9 cellular contexts compared by ENCODE assay signal in genomic region chr12:120266180-120266535, GRCh38. TPM values are rescaled to one million over a fixed set of nuclear protein-coding genes. Genes with fewer than 3 reads are reported as not detected.
DNase-seq lines count a peak whose midpoint lies in the region; ATAC-seq, FAIRE-seq and TF ChIP-seq lines count a peak whose summit lies in the region.
"Had no signal": no experiment of that assay in that cellular context is flagged by ENCODE, and none has a peak within 500 bp of the region (broad histone marks: within the 10 kb centered on the region; RNA-seq: fewer than 3 reads in every experiment).

No MANE protein-coding gene starts in this region.

- H3K4me3 ChIP-seq in A549 (no peak overlapping the region), HAP-1 (peak overlapping the region; percentile 9; the same call in 1 of the 2 replicates), A673 (ENCODE audit: low read depth, low read length, poor library complexity, severe bottlenecking) (no peak overlapping the region)
- no peak overlapping the region for H3K4me3 ChIP-seq in naive thymus-derived CD4-positive, alpha-beta T cell (ENCODE audit: low read length)

- H3K36me3 ChIP-seq in HAP-1 (replicated peaks) (no peaks in the 10 kb centered on the region), A673 (ENCODE audit: insufficient read depth, low read length, poor library complexity, severe bottlenecking) (no peaks in the 10 kb centered on the region)
- peaks cover 0 to 6% (median 0%) of the 10 kb centered on the region in 3 experiments for H3K36me3 ChIP-seq in naive thymus-derived CD4-positive, alpha-beta T cell (ENCODE audit: control insufficient read depth in 2 of 3, insufficient read depth in 3 of 3, low read length in 3 of 3)
- H3K36me3 ChIP-seq: BLaER1 had no signal

- H3K9me3 Mint-ChIP-seq in activated T-helper 17 cell treated with anti-CD3 and anti-CD28 coated beads, Interleukin-2, amount 50 U/mL, for 72 hours: no peaks in the 10 kb centered on the region
- H3K9me3 Mint-ChIP-seq in naive thymus-derived CD4-positive, alpha-beta T cell: no peaks in the 10 kb centered on the region

- no TSS peak for BruUV-seq in A673 (replicated peaks; lab: Mats Ljungman, UMichigan)

- in situ Hi-C loops in HAP-1 (cut with MboI; ENCODE audit: low sequenced_read_pairs): no loop called here

- TF ChIP-seq CTCF in A549 (IDR thresholded peaks at IDR 0.05) (no peak), A673 (conservative IDR thresholded peaks at IDR 0.05; ENCODE audit: low read depth, low read length) (no peak)

- TF ChIP-seq EP300 in A549 (IDR thresholded peaks at IDR 0.05): no peak

- FAIRE-seq in A549 (lab: Jason Lieb, UNC): no peak

- ATAC-seq in A549 (no peak), HG02642 (IDR thresholded peaks at IDR 0.05; ENCODE audit: poor library complexity, unreplicated experiment) (no peak), HG02571 (IDR thresholded peaks at IDR 0.05; ENCODE audit: unreplicated experiment) (no peak)
- ATAC-seq in activated T-helper 17 cell treated with anti-CD3 and anti-CD28 coated beads, Interleukin-2, amount 50 U/mL, for 72 hours (replicated peaks): no peak
- ATAC-seq in naive thymus-derived CD4-positive, alpha-beta T cell: no peak

- intact Hi-C loops in naive thymus-derived CD4-positive, alpha-beta T cell (cut with micrococcal nuclease): no loop called here
- intact Hi-C loops in A673 (cut with micrococcal nuclease; ENCODE audit: unreplicated experiment): loop anchor here (1.0 to 10.0 kb wide), 2 partner anchors 38 to 151 kb away; partner anchors contain the start of gene RAB35

- no peak for DNase-seq in A549 (ENCODE audit: low read depth in 1 of 2, low spot score in 1 of 2)
- DNase-seq in HAP-1 (ENCODE audit: low spot score in 2 of 2): no peak
- DNase-seq in naive thymus-derived CD4-positive, alpha-beta T cell: no peak
- DNase-seq in retina: no peak
- DNase-seq in A673 (ENCODE audit: low spot score): no peak

- WGBS in A549 (ENCODE audit: missing lambda C conversion rate): 47% methylated on average over 5 of the region's 5 CpGs

- H3K27me3 ChIP-seq in HAP-1 (ENCODE audit: low read depth) (no peaks in the 10 kb centered on the region), A673 (replicated peaks; ENCODE audit: insufficient read depth, low read depth, low read length, poor library complexity) (no peaks in the 10 kb centered on the region)
- H3K27me3 ChIP-seq in naive thymus-derived CD4-positive, alpha-beta T cell (ENCODE audit: control insufficient read depth in 2 of 2, insufficient read depth in 2 of 2, low read length in 2 of 2): no peaks in the 10 kb centered on the region

- H3K4me1 ChIP-seq in A549: peaks cover 36% of the 10 kb centered on the region
- peaks cover 10% of the 10 kb centered on the region for H3K4me1 ChIP-seq in HAP-1
- H3K4me1 ChIP-seq in naive thymus-derived CD4-positive, alpha-beta T cell (ENCODE audit: control insufficient read depth in 2 of 2, insufficient read depth in 2 of 2, low read length in 2 of 2): peaks cover 24 to 35% of the 10 kb centered on the region in 2 donors
- peaks cover 28% of the 10 kb centered on the region for H3K4me1 ChIP-seq in A673 (ENCODE audit: insufficient read depth, low read length, poor library complexity, severe bottlenecking)

- H3K4me1 Mint-ChIP-seq in activated T-helper 17 cell treated with anti-CD3 and anti-CD28 coated beads, Interleukin-2, amount 50 U/mL, for 72 hours: peaks cover 18% of the 10 kb centered on the region
- peaks cover 14 to 40% (median 28%) of the 10 kb centered on the region in 7 donors for H3K4me1 Mint-ChIP-seq in naive thymus-derived CD4-positive, alpha-beta T cell

- no peak for TF ChIP-seq RAD21 in A549 (conservative IDR thresholded peaks at IDR 0.05 in 1 of 2, IDR thresholded peaks at IDR 0.05 in 1 of 2)

- peak overlapping the region; percentile 76 for H3K4me3 Mint-ChIP-seq in activated T-helper 17 cell treated with anti-CD3 and anti-CD28 coated beads, Interleukin-2, amount 50 U/mL, for 72 hours
- peak overlapping the region; percentile 60 to 100 (median 87) for H3K4me3 Mint-ChIP-seq in naive thymus-derived CD4-positive, alpha-beta T cell

- H3K27ac ChIP-seq in A549 (peak overlapping the region; percentile 18 to 99; a peak in 5 of 6 replicates), A673 (ENCODE audit: low read depth, low read length, poor library complexity, severe bottlenecking) (no peak overlapping the region)
- H3K27ac ChIP-seq in naive thymus-derived CD4-positive, alpha-beta T cell (ENCODE audit: low read depth, low read length): peak overlapping the region; percentile 40

- peaks cover 19% of the 10 kb centered on the region for H3K36me3 Mint-ChIP-seq in activated T-helper 17 cell treated with anti-CD3 and anti-CD28 coated beads, Interleukin-2, amount 50 U/mL, for 72 hours (ENCODE audit: low read depth)
- peaks cover 3 to 29% (median 9%) of the 10 kb centered on the region in 5 donors for H3K36me3 Mint-ChIP-seq in naive thymus-derived CD4-positive, alpha-beta T cell

- POLR2A ChIA-PET in A549 (lab: Yijun Ruan, JAX) (interaction anchor here (1.3 to 4.5 kb wide), 5 partner anchors 25 to 65 kb away, joined by 5 to 62 read pairs (median 32); partner anchors contain the start of genes RNU4-2 and RPLP0), A673 (lab: Charles Lee; ENCODE audit: low non-redundant PET) (no interaction called here)
- POLR2A ChIA-PET in naive thymus-derived CD4-positive, alpha-beta T cell (lab: Charles Lee): interaction anchor here (0.9 to 9.6 kb wide), 10 partner anchors 9 to 65 kb away, joined by 4 to 235 read pairs (median 35); partner anchors contain the start of genes RNU4-1, RNU4-2 and RPLP0

- CTCF ChIA-PET in A549 (lab: Yijun Ruan, JAX): interaction anchor here (0.7 to 43.7 kb wide), 22 partner anchors 8 to 131 kb away, joined by 3 to 1367 read pairs (median 4); partner anchors contain the start of genes RNU4-2 and RPLP0
- CTCF ChIA-PET in naive thymus-derived CD4-positive, alpha-beta T cell (lab: Charles Lee): interaction anchor here (0.5 to 11.2 kb wide), 15 partner anchors 9 to 247 kb away, joined by 3 to 286 read pairs (median 6); partner anchors contain the start of genes RNU4-1, RPLP0 and SIRT4
- CTCF ChIA-PET in A673 (lab: Charles Lee): interaction anchor here (0.6 to 8.5 kb wide), 8 partner anchors 9 to 359 kb away, joined by 4 to 141 read pairs (median 8); partner anchors contain the start of gene RNU4-2

- H3K4me2 ChIP-seq in A549: peak overlapping the region; percentile 24; the same call in 2 of the 3 replicates

- no peaks in the 10 kb centered on the region for H3K27me3 Mint-ChIP-seq in activated T-helper 17 cell treated with anti-CD3 and anti-CD28 coated beads, Interleukin-2, amount 50 U/mL, for 72 hours
- H3K27me3 Mint-ChIP-seq in naive thymus-derived CD4-positive, alpha-beta T cell: no peaks in the 10 kb centered on the region

- peak overlapping the region; percentile 59 for H3K27ac Mint-ChIP-seq in activated T-helper 17 cell treated with anti-CD3 and anti-CD28 coated beads, Interleukin-2, amount 50 U/mL, for 72 hours
- H3K27ac Mint-ChIP-seq in naive thymus-derived CD4-positive, alpha-beta T cell: peak overlapping the region in 8 of 9 donors; percentile 67 to 94 (median 80)

- H3K9me3 ChIP-seq in A549 (no peaks in the 10 kb centered on the region), HAP-1 (no peaks in the 10 kb centered on the region), A673 (ENCODE audit: low read depth, low read length, poor library complexity, severe bottlenecking) (no peaks in the 10 kb centered on the region)
- H3K9me3 ChIP-seq in naive thymus-derived CD4-positive, alpha-beta T cell (ENCODE audit: control insufficient read depth in 2 of 3, low read length in 3 of 3): no peaks in the 10 kb centered on the region
- H3K9me3 ChIP-seq: BLaER1 had no signal

- TF ChIP-seq POLR2A in A549 (IDR thresholded peaks at IDR 0.05; ENCODE audit: low read length): no peak

RNA-seq across cellular contexts. Expression of gene PXN, which starts 0.6 kb away (rescaled TPM):
- polyA plus RNA-seq in A549 (2011; rRNA removed) (40.1 and 62.8 TPM in 2 replicates), A549 (2017; fragmentation: RNase III; extraction: RNeasy Plus Mini Kit Qiagen cat#74134 plus additional on column Dnase treatment) (97.0 to 102 TPM (median 98.6 TPM) in 3 replicates)
- 67.2 and 97.2 TPM in 2 replicates for polyA plus RNA-seq in A549 (2012; cell fraction: cytosol; rRNA removed)
- 165 and 170 TPM in 2 replicates for polyA plus RNA-seq in A549 (2012; cell fraction: nucleus; rRNA removed)
- polyA minus RNA-seq in A549 (2011; rRNA and poly(A)+ RNA removed): 44.1 and 64.3 TPM in 2 replicates
- total RNA-seq in activated T-helper 17 cell treated with anti-CD3 and anti-CD28 coated beads, Interleukin-2, amount 50 U/mL, for 72 hours: 10 to 100 TPM; 44.8 to 65.5 TPM
- total RNA-seq in naive thymus-derived CD4-positive, alpha-beta T cell: 100 to 1,000 TPM; 103 to 202 (median 158) TPM
- 100 to 1,000 TPM in 1 of 2 donors, 10 to 100 TPM in 1; 84.3 to 114 TPM for polyA plus RNA-seq in naive thymus-derived CD4-positive, alpha-beta T cell
- total RNA-seq in A673 (2021): 110 and 127 TPM in 2 replicates

RNA-seq across cellular contexts. Expression of gene RNU4-2, which starts 25.5 kb away (rescaled TPM):
- polyA plus RNA-seq in A549 (2011; rRNA removed) (under 0.01 TPM in 1 of 2 replicates, not detected in the other), A549 (2017; fragmentation: RNase III; extraction: RNeasy Plus Mini Kit Qiagen cat#74134 plus additional on column Dnase treatment) (not detected in 3 replicates)
- not detected in 2 replicates for polyA plus RNA-seq in A549 (2012; cell fraction: cytosol; rRNA removed)
- polyA plus RNA-seq in A549 (2012; cell fraction: nucleus; rRNA removed): not detected in 2 replicates
- polyA minus RNA-seq in A549 (2011; rRNA and poly(A)+ RNA removed): under 0.01 TPM in 2 replicates
- 1,000 to 10,000 TPM; 2,951 to 6,256 TPM for total RNA-seq in activated T-helper 17 cell treated with anti-CD3 and anti-CD28 coated beads, Interleukin-2, amount 50 U/mL, for 72 hours
- over 10,000 TPM in 2 of 5 experiments, 1,000 to 10,000 TPM in 3; 3,296 to 19,276 (median 7,985) TPM for total RNA-seq in naive thymus-derived CD4-positive, alpha-beta T cell
- polyA plus RNA-seq in naive thymus-derived CD4-positive, alpha-beta T cell: not detected
- 2,640 and 2,668 TPM in 2 replicates for total RNA-seq in A673 (2021)

RNA-seq across cellular contexts. Expression of gene RNU4-1, which starts 26.9 kb away (rescaled TPM):
- not detected in 2 replicates for polyA plus RNA-seq in A549 (2011; rRNA removed)
- polyA plus RNA-seq in A549 (2012; cell fraction: cytosol; rRNA removed): not detected in 2 replicates
- not detected in 2 replicates for polyA plus RNA-seq in A549 (2012; cell fraction: nucleus; rRNA removed)
- not detected in 3 replicates for polyA plus RNA-seq in A549 (2017; fragmentation: RNase III; extraction: RNeasy Plus Mini Kit Qiagen cat#74134 plus additional on column Dnase treatment)
- under 0.01 TPM in 2 replicates for polyA minus RNA-seq in A549 (2011; rRNA and poly(A)+ RNA removed)
- total RNA-seq in activated T-helper 17 cell treated with anti-CD3 and anti-CD28 coated beads, Interleukin-2, amount 50 U/mL, for 72 hours: 1,000 to 10,000 TPM; 2,108 to 2,470 TPM
- 1,000 to 10,000 TPM in 3 of 5 experiments, 100 to 1,000 TPM in 2; 319 to 3,107 (median 1,510) TPM for total RNA-seq in naive thymus-derived CD4-positive, alpha-beta T cell
- polyA plus RNA-seq in naive thymus-derived CD4-positive, alpha-beta T cell: not detected
- total RNA-seq in A673 (2021): 1,130 and 1,293 TPM in 2 replicates

RNA-seq across cellular contexts. Expression of gene SIRT4, which starts 36.0 kb away (rescaled TPM):
- polyA plus RNA-seq in A549 (2011; rRNA removed) (1.6 and 2.6 TPM in 2 replicates), A549 (2017; fragmentation: RNase III; extraction: RNeasy Plus Mini Kit Qiagen cat#74134 plus additional on column Dnase treatment) (0.87 to 1.6 TPM (median 0.95 TPM) in 3 replicates)
- polyA plus RNA-seq in A549 (2012; cell fraction: cytosol; rRNA removed): 0.52 and 0.79 TPM in 2 replicates
- polyA plus RNA-seq in A549 (2012; cell fraction: nucleus; rRNA removed): 0.29 and 0.34 TPM in 2 replicates
- 1.2 and 1.3 TPM in 2 replicates for polyA minus RNA-seq in A549 (2011; rRNA and poly(A)+ RNA removed)
- total RNA-seq in activated T-helper 17 cell treated with anti-CD3 and anti-CD28 coated beads, Interleukin-2, amount 50 U/mL, for 72 hours: 1 to 10 TPM; 3.1 to 4.1 TPM
- total RNA-seq in naive thymus-derived CD4-positive, alpha-beta T cell: 1 to 10 TPM; 1.6 to 6.0 (median 4.0) TPM
- polyA plus RNA-seq in naive thymus-derived CD4-positive, alpha-beta T cell: 1 to 10 TPM; 3.1 TPM
- 3.7 and 4.8 TPM in 2 replicates for total RNA-seq in A673 (2021)
